14 cellular contexts compared by ENCODE assay signal in the genomic region with DNA sequence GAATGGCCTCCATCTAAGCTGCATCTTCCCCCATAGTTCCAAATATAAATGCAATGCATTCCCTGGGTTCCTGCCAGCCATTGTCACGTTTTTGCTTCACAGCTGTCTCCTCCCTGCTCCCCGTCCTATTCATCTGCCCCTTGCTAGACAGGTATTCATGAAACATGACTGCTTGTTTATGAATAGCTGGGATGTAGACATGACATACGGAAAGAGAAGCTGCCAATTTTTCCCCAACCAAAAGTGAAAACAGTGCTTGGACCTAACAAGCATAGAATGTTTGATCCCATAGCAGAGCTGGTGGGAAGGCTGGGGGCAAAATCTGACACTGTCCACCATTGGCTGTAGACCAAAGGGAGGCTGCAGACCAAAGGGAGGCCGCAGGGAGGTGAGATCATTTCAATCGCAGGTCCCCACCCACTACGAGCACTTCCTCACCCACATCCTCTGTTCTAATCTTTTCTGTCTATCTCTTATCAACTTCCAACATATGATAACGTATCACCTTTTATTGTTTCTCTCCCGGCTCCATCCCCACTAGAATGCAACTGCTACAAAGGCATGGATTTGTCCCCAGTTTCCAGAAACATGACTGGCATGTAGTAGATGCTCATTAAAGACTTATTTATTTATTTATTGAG. TPM values are rescaled to one million over a fixed set of nuclear protein-coding genes. Genes with fewer than 3 reads are reported as not detected.
"Had no signal": no experiment of that assay in that cellular context is flagged by ENCODE, and none has a peak within 500 bp of the region (broad histone marks: within the 10 kb centered on the region; RNA-seq: fewer than 3 reads in every experiment).

No MANE protein-coding gene starts in this region.

- H3K27me3 Mint-ChIP-seq: activated CD4-positive, alpha-beta T cell treated with anti-CD3 and anti-CD28 coated beads, Interleukin-2, amount 10 ng/mL, durations not matched to agents 7 days and 5 days had no signal

- ATAC-seq: left ventricle myocardium superior, T-cell had no signal

- H3K27ac Mint-ChIP-seq: activated CD4-positive, alpha-beta T cell treated with anti-CD3 and anti-CD28 coated beads, Interleukin-2, amount 10 ng/mL, durations not matched to agents 7 days and 5 days; T-cell had no signal

- H3K9me3 Mint-ChIP-seq: activated CD4-positive, alpha-beta T cell treated with anti-CD3 and anti-CD28 coated beads, Interleukin-2, amount 10 ng/mL, durations not matched to agents 7 days and 5 days; T-cell had no signal

- H3K27me3 ChIP-seq: esophagus squamous epithelium, ovary, sigmoid colon had no signal

- H3K9me3 ChIP-seq: breast epithelium, esophagus squamous epithelium, ovary, sigmoid colon, thoracic aorta had no signal

- H3K4me3 Mint-ChIP-seq: activated CD4-positive, alpha-beta T cell treated with anti-CD3 and anti-CD28 coated beads, Interleukin-2, amount 10 ng/mL, durations not matched to agents 7 days and 5 days; T-cell had no signal

- H3K4me3 ChIP-seq: breast epithelium, esophagus squamous epithelium, ovary, sigmoid colon, thoracic aorta had no signal

- H3K36me3 ChIP-seq: breast epithelium, esophagus squamous epithelium, ovary, sigmoid colon, thoracic aorta had no signal

- DNase-seq: activated CD4-positive, alpha-beta T cell treated with anti-CD3 and anti-CD28 coated beads, Interleukin-2, amount 10 ng/mL, durations not matched to agents 7 days and 5 days; activated T-cell treated with anti-CD3 and anti-CD28 coated beads for 4 hours; cerebellar nuclear complex; esophagus squamous epithelium; hypothalamus; left ventricle myocardium superior; ovary; sigmoid colon; stimulated activated CD4-positive, alpha-beta T cell treated with anti-CD3 and anti-CD28 coated beads, Interleukin-1b, Interleukin-23, amount 100 ng/mL, for 48 hours; T-cell; T-helper 9 cell had no signal

- H3K4me1 ChIP-seq: breast epithelium, esophagus squamous epithelium, sigmoid colon had no signal

- H3K27ac ChIP-seq: breast epithelium, esophagus squamous epithelium, ovary, sigmoid colon, thoracic aorta had no signal

- H3K36me3 Mint-ChIP-seq: T-cell had no signal

RNA-seq across cellular contexts. Expression of gene GYG2, which starts 8.5 kb away (rescaled TPM):
- total RNA-seq: activated CD4-positive, alpha-beta T cell treated with anti-CD3 and anti-CD28 coated beads, Interleukin-2, amount 10 ng/mL, durations not matched to agents 7 days and 5 days; activated CD8-positive, alpha-beta memory T cell treated with anti-CD3 and anti-CD28 coated beads for 36 hours had no signal
